10 cellular contexts compared by ENCODE assay signal in genomic region chr19:49502866-49503581, GRCh38. TPM values are rescaled to one million over a fixed set of nuclear protein-coding genes. Genes with fewer than 3 reads are reported as not detected.
A peak's percentile ranks its signal among the peaks of the same experiment; 100 is the strongest.
DNase-seq lines count a peak whose midpoint lies in the region; ATAC-seq, FAIRE-seq and TF ChIP-seq lines count a peak whose summit lies in the region.
"Had no signal": no experiment of that assay in that cellular context is flagged by ENCODE, and none has a peak within 500 bp of the region (broad histone marks: within the 10 kb centered on the region; RNA-seq: fewer than 3 reads in every experiment).

No MANE protein-coding gene starts in this region.

- H3K4me3 ChIP-seq in cardiac fibroblast (replicated peaks in 1 of 2; ENCODE audit: low read depth in 2 of 2, low read length in 2 of 2) (no peak overlapping the region), lower lobe of right lung (no peak overlapping the region)

- H3K9me3 ChIP-seq in lower lobe of right lung = no peaks in the 10 kb centered on the region

- intact Hi-C loops in lower lobe of right lung (cut with DNase I) = no loop called here

- peaks cover 22% of the 10 kb centered on the region for H3K36me3 ChIP-seq in lower lobe of right lung

- H3K36me3 Mint-ChIP-seq in T-helper 1 cell treated with Interleukin-12 subunit alpha and Interleukin-12 subunit beta and Interleukin-4 antibody, amounts not matched to agents 30 μg/mL and 1 μg/mL, for 36 hours (ENCODE audit: low read depth) = peaks cover 25% of the 10 kb centered on the region
- H3K36me3 Mint-ChIP-seq in type B pancreatic cell = peaks cover 6% of the 10 kb centered on the region

- H3K27ac ChIP-seq in lower lobe of right lung = peak overlapping the region; percentile 19

- no peaks in the 10 kb centered on the region for H3K9me3 Mint-ChIP-seq in T-helper 1 cell treated with Interleukin-12 subunit alpha and Interleukin-12 subunit beta and Interleukin-4 antibody, amounts not matched to agents 30 μg/mL and 1 μg/mL, for 36 hours
- H3K9me3 Mint-ChIP-seq in type B pancreatic cell = no peaks in the 10 kb centered on the region
- H3K9me3 Mint-ChIP-seq: activated naive CD4-positive, alpha-beta T cell treated with anti-CD3 and anti-CD28 coated beads, Interleukin-2, amount 50 U/mL, for 72 hours had no signal

- peak; percentile 65 for TF ChIP-seq CTCF in cardiac fibroblast (IDR thresholded peaks at IDR 0.05; ENCODE audit: low read depth, low read length)
- TF ChIP-seq CTCF in lower lobe of right lung (IDR thresholded peaks at IDR 0.05) = peak; percentile 62
- peak; percentile 77 for TF ChIP-seq CTCF in type B pancreatic cell (conservative IDR thresholded peaks at IDR 0.05)

- ATAC-seq in lower lobe of right lung = peak; percentile 47 to 58

- no peak overlapping the region for H3K4me3 Mint-ChIP-seq in T-helper 1 cell treated with Interleukin-12 subunit alpha and Interleukin-12 subunit beta and Interleukin-4 antibody, amounts not matched to agents 30 μg/mL and 1 μg/mL, for 36 hours
- no peak overlapping the region for H3K4me3 Mint-ChIP-seq in type B pancreatic cell

- H3K27ac Mint-ChIP-seq in T-helper 1 cell treated with Interleukin-12 subunit alpha and Interleukin-12 subunit beta and Interleukin-4 antibody, amounts not matched to agents 30 μg/mL and 1 μg/mL, for 36 hours = peak overlapping the region; percentile 79
- no peak overlapping the region for H3K27ac Mint-ChIP-seq in type B pancreatic cell

- peaks cover 49% of the 10 kb centered on the region for H3K4me1 Mint-ChIP-seq in T-helper 1 cell treated with Interleukin-12 subunit alpha and Interleukin-12 subunit beta and Interleukin-4 antibody, amounts not matched to agents 30 μg/mL and 1 μg/mL, for 36 hours (ENCODE audit: low read depth)
- peaks cover 7% of the 10 kb centered on the region for H3K4me1 Mint-ChIP-seq in type B pancreatic cell (ENCODE audit: unreplicated experiment)

- DNase-seq in NCI-H1417 (lab: John Stamatoyannopoulos, UW) (peak; percentile 23 to 81 (median 69)), NCI-H1417 treated with DMSO at 0.1 percent for 48 hours (lab: John Stamatoyannopoulos, UW) (no peak), NCI-H146 (lab: John Stamatoyannopoulos, UW) (peak; percentile 79), cardiac fibroblast (ENCODE audit: low read depth in 2 of 2) (peak; percentile 84 to 97), lower lobe of right lung (peak; percentile 60), type B pancreatic cell (ENCODE audit: extremely low spot score, unreplicated experiment) (no peak), GM19239 (ENCODE audit: insufficient read length, low spot score) (no peak)

- H3K4me1 ChIP-seq in lower lobe of right lung = peaks cover 27% of the 10 kb centered on the region

- FAIRE-seq in GM19239 (lab: Jason Lieb, UNC) = no peak
- FAIRE-seq: A204.1 had no signal

- H3K27me3 ChIP-seq in lower lobe of right lung (ENCODE audit: low read depth) = no peaks in the 10 kb centered on the region

- H3K27me3 Mint-ChIP-seq in T-helper 1 cell treated with Interleukin-12 subunit alpha and Interleukin-12 subunit beta and Interleukin-4 antibody, amounts not matched to agents 30 μg/mL and 1 μg/mL, for 36 hours (ENCODE audit: low read depth) = no peaks in the 10 kb centered on the region
- H3K27me3 Mint-ChIP-seq in type B pancreatic cell = no peaks in the 10 kb centered on the region

RNA-seq across cellular contexts. Expression of gene RPS11, which starts 6.8 kb away (rescaled TPM):
- total RNA-seq in lower lobe of right lung (1,649 TPM), type B pancreatic cell (ENCODE audit: low replicate concordance) (2,401 and 2,461 TPM in 2 replicates)

RNA-seq across cellular contexts. Expression of gene FCGRT, which starts 9.4 kb away (rescaled TPM):
- total RNA-seq in lower lobe of right lung (385 TPM), type B pancreatic cell (ENCODE audit: low replicate concordance) (102 and 106 TPM in 2 replicates)

RNA-seq across cellular contexts. Expression of gene RPL13A, which starts 15.6 kb away (rescaled TPM):
- total RNA-seq in lower lobe of right lung (1,820 TPM), type B pancreatic cell (ENCODE audit: low replicate concordance) (3,274 and 3,593 TPM in 2 replicates)

RNA-seq across cellular contexts. Expression of gene RCN3, which starts 24.8 kb away (rescaled TPM):
- total RNA-seq in lower lobe of right lung (28.1 TPM), type B pancreatic cell (ENCODE audit: low replicate concordance) (4.5 and 12.1 TPM in 2 replicates)

RNA-seq across cellular contexts. Expression of gene FLT3LG, which starts 29.0 kb away (rescaled TPM):
- total RNA-seq in lower lobe of right lung (12.8 TPM), type B pancreatic cell (ENCODE audit: low replicate concordance) (1.9 and 2.0 TPM in 2 replicates)

Comparison
In these comparisons a context has a peak if more than half of its experiments do, and no peak if none do; other contexts are left out.
1. DNase-seq: peak in NCI-H1417 (3 of 3), NCI-H146 (single experiment), cardiac fibroblast (2 of 2) and lower lobe of right lung (single experiment); none in NCI-H1417 treated with DMSO at 0.1 percent for 48 hours (single experiment), type B pancreatic cell (single experiment) and GM19239 (single experiment).
2. Peak in every context shown above with its lines, with median percentiles within 50 percentile points of each other: CTCF ChIP-seq.